21 cellular contexts compared by ENCODE assay signal in the genomic region with DNA sequence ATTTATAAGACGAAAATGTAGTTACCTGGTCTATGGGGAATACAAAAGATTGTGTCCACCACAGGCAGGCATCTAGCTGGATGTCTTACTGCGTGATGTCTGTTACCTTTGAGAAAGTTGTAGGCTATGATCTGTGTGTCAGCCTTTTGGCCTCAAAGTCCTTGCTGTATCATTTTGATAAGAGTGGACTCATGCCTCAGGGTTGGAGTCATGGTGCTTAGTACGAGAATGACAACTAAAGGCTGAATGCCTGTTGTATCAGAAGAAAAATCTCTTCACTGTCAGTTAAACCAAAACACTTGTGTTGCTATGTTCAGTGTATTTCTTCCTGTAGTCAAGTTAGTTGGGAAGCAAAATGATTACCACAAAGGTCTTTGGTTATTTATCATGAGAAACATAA.
"Had no signal": no experiment of that assay in that cellular context is flagged by ENCODE, and none has a peak within 500 bp of the region (broad histone marks: within the 10 kb centered on the region; RNA-seq: fewer than 3 reads in every experiment).

No MANE protein-coding gene starts in this region.

- H3K36me3 ChIP-seq: uterus had no signal

- H3K4me3 Mint-ChIP-seq: activated CD4-positive, alpha-beta memory T cell treated with anti-CD3 and anti-CD28 coated beads for 36 hours; activated CD4-positive, alpha-beta T cell treated with anti-CD3 and anti-CD28 coated beads for 36 hours; activated naive CD8-positive, alpha-beta T cell treated with anti-CD3 and anti-CD28 coated beads for 36 hours; activated T-helper 17 cell treated with anti-CD3 and anti-CD28 coated beads, Interleukin-2, amount 50 U/mL, for 72 hours; immature natural killer cell; mesothelial cell of epicardium; nephron; T-helper 2 cell treated with Interferon-gamma antibody and Interleukin-4, amounts not matched to agents 5 μg/mL and 100 μg/mL, for 36 hours had no signal

- H3K4me1 Mint-ChIP-seq: activated CD4-positive, alpha-beta T cell treated with anti-CD3 and anti-CD28 coated beads for 36 hours; activated naive CD8-positive, alpha-beta T cell treated with anti-CD3 and anti-CD28 coated beads for 36 hours; activated T-helper 17 cell treated with anti-CD3 and anti-CD28 coated beads, Interleukin-2, amount 50 U/mL, for 72 hours; immature natural killer cell had no signal

- ATAC-seq: activated CD4-positive, alpha-beta T cell treated with anti-CD3 and anti-CD28 coated beads for 36 hours; activated T-helper 17 cell treated with anti-CD3 and anti-CD28 coated beads, Interleukin-2, amount 50 U/mL, for 72 hours; gastroesophageal sphincter; lower lobe of right lung; stimulated activated naive CD8-positive, alpha-beta T cell treated with anti-CD3 and anti-CD28 coated beads, Interleukin-15, Interleukin-2, amounts not matched to agents 100 U/mL and 50 U/mL, for 24 hours had no signal

- H3K27ac ChIP-seq: lower lobe of right lung, skin epidermis, uterus had no signal

- H3K27ac Mint-ChIP-seq: activated CD4-positive, alpha-beta memory T cell treated with anti-CD3 and anti-CD28 coated beads for 36 hours; activated CD4-positive, alpha-beta T cell treated with anti-CD3 and anti-CD28 coated beads for 36 hours; activated naive CD8-positive, alpha-beta T cell treated with anti-CD3 and anti-CD28 coated beads for 36 hours; activated T-helper 17 cell treated with anti-CD3 and anti-CD28 coated beads, Interleukin-2, amount 50 U/mL, for 72 hours; immature natural killer cell; mesothelial cell of epicardium; nephron; T-helper 2 cell treated with Interferon-gamma antibody and Interleukin-4, amounts not matched to agents 5 μg/mL and 100 μg/mL, for 36 hours had no signal

- H3K4me1 ChIP-seq: lower lobe of right lung, uterus had no signal

- H3K4me3 ChIP-seq: coronary artery, gastroesophageal sphincter, lower lobe of right lung, skin epidermis, tibial nerve, uterus had no signal

- DNase-seq: activated CD4-positive, alpha-beta memory T cell treated with anti-CD3 and anti-CD28 coated beads for 36 hours; activated CD4-positive, alpha-beta T cell treated with anti-CD3 and anti-CD28 coated beads for 36 hours; activated naive CD4-positive, alpha-beta T cell; activated naive CD8-positive, alpha-beta T cell treated with anti-CD3 and anti-CD28 coated beads for 36 hours; activated T-cell treated with anti-CD3 and anti-CD28 coated beads, Interleukin-2, amount 50 U/mL, for 1 hour; amygdala; central memory CD4-positive, alpha-beta T cell; immature natural killer cell; left cardiac atrium; lower lobe of right lung; stimulated activated naive CD8-positive, alpha-beta T cell treated with anti-CD3 and anti-CD28 coated beads, Interleukin-15, Interleukin-2, amounts not matched to agents 100 U/mL and 50 U/mL, for 24 hours; substantia nigra; uterus had no signal

- H3K27me3 Mint-ChIP-seq: activated CD4-positive, alpha-beta memory T cell treated with anti-CD3 and anti-CD28 coated beads for 36 hours; activated CD4-positive, alpha-beta T cell treated with anti-CD3 and anti-CD28 coated beads for 36 hours; activated naive CD8-positive, alpha-beta T cell treated with anti-CD3 and anti-CD28 coated beads for 36 hours; activated T-helper 17 cell treated with anti-CD3 and anti-CD28 coated beads, Interleukin-2, amount 50 U/mL, for 72 hours had no signal

- H3K9me3 Mint-ChIP-seq: activated naive CD8-positive, alpha-beta T cell treated with anti-CD3 and anti-CD28 coated beads for 36 hours; activated T-helper 17 cell treated with anti-CD3 and anti-CD28 coated beads, Interleukin-2, amount 50 U/mL, for 72 hours; T-helper 2 cell treated with Interferon-gamma antibody and Interleukin-4, amounts not matched to agents 5 μg/mL and 100 μg/mL, for 36 hours had no signal

- H3K27me3 ChIP-seq: gastroesophageal sphincter, tibial nerve, uterus had no signal

- H3K9me3 ChIP-seq: gastroesophageal sphincter, lower lobe of right lung, uterus had no signal
